Comparison of ENCODE assay signal across 9 cellular contexts in the genomic region with DNA sequence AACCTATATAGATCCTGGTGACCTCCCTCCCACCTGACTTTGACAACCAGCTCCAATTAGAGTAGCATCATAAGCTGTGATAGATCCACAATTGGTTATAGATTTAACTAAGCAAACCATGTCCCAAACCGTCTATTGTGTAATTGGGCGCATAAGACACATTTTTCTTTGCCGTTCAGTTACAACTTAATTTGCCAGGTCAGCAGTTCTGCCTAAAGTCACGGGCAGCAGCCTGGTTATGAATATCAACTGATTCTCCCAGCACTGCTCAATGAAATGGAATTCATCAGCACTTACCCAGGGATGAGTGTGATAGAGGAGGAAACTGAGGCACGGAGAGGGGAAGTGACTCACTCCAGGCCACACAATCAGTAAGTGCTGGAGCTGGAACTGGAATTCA.
"Had no signal": no experiment of that assay in that cellular context is flagged by ENCODE, and none has a peak within 500 bp of the region (broad histone marks: within the 10 kb centered on the region; RNA-seq: fewer than 3 reads in every experiment).

No MANE protein-coding gene starts in this region.

- FAIRE-seq: HTR-8/SVneo had no signal

- H3K4me3 ChIP-seq: GM23338, HAP-1 had no signal

- H3K4me1 ChIP-seq: HAP-1 had no signal

- H3K36me3 ChIP-seq: HAP-1 had no signal

- H3K4me2 ChIP-seq: GM23338, KMS-11 had no signal

- DNase-seq: H7, HFFc6, Karpas-422, KBM-7 had no signal

- H3K27ac ChIP-seq: KMS-11 had no signal

- ATAC-seq: GM23338, HCT116 had no signal

- H3K9me3 ChIP-seq: HAP-1 had no signal
